8 cellular contexts compared by ENCODE assay signal in genomic region chr14:59275668-59276067, GRCh38.
DNase-seq lines count a peak whose midpoint lies in the region; ATAC-seq and TF ChIP-seq lines count a peak whose summit lies in the region.

No MANE protein-coding gene starts in this region.

- peak overlapping the region; percentile 30 for H3K4me2 ChIP-seq in PC-9

- CTCF ChIA-PET in PC-9 (lab: Charles Lee), result interaction anchor here (0.6 to 0.7 kb wide), 2 partner anchors 789 to 1389 kb away, joined by 3 to 12 read pairs; no protein-coding TSS in a partner anchor

- no peaks in the 10 kb centered on the region for H3K9me2 ChIP-seq in PC-9 (ENCODE audit: insufficient read depth)

- no peak overlapping the region for H2AFZ ChIP-seq in PC-9

- intact Hi-C loops in PC-9 (cut with micrococcal nuclease; ENCODE audit: unreplicated experiment), result loop anchor here (1.0 to 10.0 kb wide), 5 partner anchors 31 to 207 kb away; partner anchors contain the start of genes JKAMP and L3HYPDH

- H4K20me1 ChIP-seq in PC-9 (ENCODE audit: insufficient read depth), result no peaks in the 10 kb centered on the region

- H3K36me3 Mint-ChIP-seq in activated T-cell treated with anti-CD3 and anti-CD28 coated beads, Interleukin-2, amount 50 U/mL, for 4 hours (ENCODE audit: insufficient read depth), result peaks cover 9% of the 10 kb centered on the region
- H3K36me3 Mint-ChIP-seq in naive thymus-derived CD8-positive, alpha-beta T cell, result peaks cover 6 to 19% (median 13%) of the 10 kb centered on the region in 3 donors

- no peaks in the 10 kb centered on the region for H3K36me3 ChIP-seq in PC-9 (ENCODE audit: low read depth)

- peaks cover 30% of the 10 kb centered on the region for H3F3A ChIP-seq in PC-9 (ENCODE audit: insufficient read depth, low read depth)

- no peak for TF ChIP-seq CTCF in PC-9 (conservative IDR thresholded peaks at IDR 0.05)

- H3K4me1 Mint-ChIP-seq in activated T-cell treated with anti-CD3 and anti-CD28 coated beads, Interleukin-2, amount 50 U/mL, for 4 hours (ENCODE audit: low read depth), result peaks cover 26% of the 10 kb centered on the region
- H3K4me1 Mint-ChIP-seq in stimulated activated naive CD8-positive, alpha-beta T cell treated with anti-CD3 and anti-CD28 coated beads, Interleukin-15, amount 100 ng/mL, for 72 hours, result peaks cover 22% of the 10 kb centered on the region
- H3K4me1 Mint-ChIP-seq in naive thymus-derived CD8-positive, alpha-beta T cell, result peaks cover 0 to 22% (median 0%) of the 10 kb centered on the region in 4 donors

- peaks cover 59% of the 10 kb centered on the region for H3K4me1 ChIP-seq in PC-9 (replicated peaks; ENCODE audit: insufficient read depth)

- ATAC-seq in activated T-cell treated with anti-CD3 and anti-CD28 coated beads, Interleukin-2, amount 50 U/mL, for 4 hours, result peak; percentile 87 to 91
- peak; percentile 89 for ATAC-seq in HG02970 (IDR thresholded peaks at IDR 0.05; ENCODE audit: low FRiP score, unreplicated experiment)
- peak; percentile 96 for ATAC-seq in stimulated activated naive CD8-positive, alpha-beta T cell treated with anti-CD3 and anti-CD28 coated beads, Interleukin-15, amount 100 ng/mL, for 72 hours
- no peak for ATAC-seq in naive thymus-derived CD8-positive, alpha-beta T cell

- H3K79me2 ChIP-seq in PC-9 (ENCODE audit: low read depth), result peaks cover 9% of the 10 kb centered on the region; the same call in 1 of the 2 replicates

- H3K9me3 Mint-ChIP-seq in activated T-cell treated with anti-CD3 and anti-CD28 coated beads, Interleukin-2, amount 50 U/mL, for 4 hours, result no peaks in the 10 kb centered on the region
- no peaks in the 10 kb centered on the region for H3K9me3 Mint-ChIP-seq in stimulated activated naive CD8-positive, alpha-beta T cell treated with anti-CD3 and anti-CD28 coated beads, Interleukin-15, amount 100 ng/mL, for 72 hours
- peaks cover 0 to 4% (median 0%) of the 10 kb centered on the region in 9 donors for H3K9me3 Mint-ChIP-seq in naive thymus-derived CD8-positive, alpha-beta T cell

- POLR2A ChIA-PET in PC-9 (lab: Charles Lee; ENCODE audit: unreplicated experiment), result interaction anchor here (0.5 to 0.6 kb wide), 3 partner anchors 27 to 978 kb away, joined by 3 to 4 read pairs (median 3); partner anchors contain the start of genes ARID4A, JKAMP and L3HYPDH
- POLR2A ChIA-PET in naive thymus-derived CD8-positive, alpha-beta T cell (lab: Charles Lee), result no interaction called here

- H3K4me3 ChIP-seq in PC-9, result no peak overlapping the region

- no TSS peak for BruUV-seq in PC-9 (replicated peaks; lab: Mats Ljungman, UMichigan)

- peak overlapping the region; percentile 73 for H3K27ac ChIP-seq in PC-9

- no peaks in the 10 kb centered on the region for H3K9me3 ChIP-seq in PC-9 (ENCODE audit: insufficient read depth, low read depth)

- H3K27me3 ChIP-seq in PC-9 (ENCODE audit: insufficient read depth, low read depth), result no peaks in the 10 kb centered on the region

- no peaks in the 10 kb centered on the region for H3K27me3 Mint-ChIP-seq in activated T-cell treated with anti-CD3 and anti-CD28 coated beads, Interleukin-2, amount 50 U/mL, for 4 hours (ENCODE audit: low read depth)
- no peaks in the 10 kb centered on the region for H3K27me3 Mint-ChIP-seq in stimulated activated naive CD8-positive, alpha-beta T cell treated with anti-CD3 and anti-CD28 coated beads, Interleukin-15, amount 100 ng/mL, for 72 hours
- H3K27me3 Mint-ChIP-seq in naive thymus-derived CD8-positive, alpha-beta T cell, result peaks cover 0 to 1% (median 0%) of the 10 kb centered on the region in 5 donors

- no peak overlapping the region for H3K4me3 Mint-ChIP-seq in activated T-cell treated with anti-CD3 and anti-CD28 coated beads, Interleukin-2, amount 50 U/mL, for 4 hours
- H3K4me3 Mint-ChIP-seq in stimulated activated naive CD8-positive, alpha-beta T cell treated with anti-CD3 and anti-CD28 coated beads, Interleukin-15, amount 100 ng/mL, for 72 hours, result peak overlapping the region; percentile 29 to 44
- no peak overlapping the region for H3K4me3 Mint-ChIP-seq in naive thymus-derived CD8-positive, alpha-beta T cell

- no peak for DNase-seq in activated T-cell treated with anti-CD3 and anti-CD28 coated beads, Interleukin-2, amount 50 U/mL, for 4 hours
- DNase-seq in activated T-cell treated with anti-CD3 and anti-CD28 coated beads, Interleukin-2, amount 50 U/mL, for 48 hours, result no peak
- DNase-seq in PC-9 (peak in 1 of 2 experiments; percentile 90), fibroblast of gingiva (ENCODE audit: low read depth) (peak; percentile 42), middle frontal gyrus (ENCODE audit: extremely low spot score, low spot score) (no peak)
- peak in 1 of 2 donors; percentile 9 for DNase-seq in stimulated activated naive CD8-positive, alpha-beta T cell treated with anti-CD3 and anti-CD28 coated beads, Interleukin-15, amount 100 ng/mL, for 72 hours
- DNase-seq in naive thymus-derived CD8-positive, alpha-beta T cell, result no peak

- peak overlapping the region; percentile 57 to 86 for H3K27ac Mint-ChIP-seq in stimulated activated naive CD8-positive, alpha-beta T cell treated with anti-CD3 and anti-CD28 coated beads, Interleukin-15, amount 100 ng/mL, for 72 hours
- H3K27ac Mint-ChIP-seq in naive thymus-derived CD8-positive, alpha-beta T cell, result peak overlapping the region in 2 of 10 donors; percentile 42 to 74

Comparison
In these comparisons a context has a peak if more than half of its experiments do, and no peak if none do; other contexts are left out.
1. ATAC-seq: peak in activated T-cell treated with anti-CD3 and anti-CD28 coated beads, Interleukin-2, amount 50 U/mL, for 4 hours (2 of 2), HG02970 (single experiment) and stimulated activated naive CD8-positive, alpha-beta T cell treated with anti-CD3 and anti-CD28 coated beads, Interleukin-15, amount 100 ng/mL, for 72 hours (single experiment); none in naive thymus-derived CD8-positive, alpha-beta T cell (0 of 2).
2. H3K4me3 Mint-ChIP-seq: peak in stimulated activated naive CD8-positive, alpha-beta T cell treated with anti-CD3 and anti-CD28 coated beads, Interleukin-15, amount 100 ng/mL, for 72 hours (2 of 2); none in activated T-cell treated with anti-CD3 and anti-CD28 coated beads, Interleukin-2, amount 50 U/mL, for 4 hours (single experiment) and naive thymus-derived CD8-positive, alpha-beta T cell (0 of 10).